In genomic region chr9:70924905-70925547, GRCh38 we compare ENCODE assay signal across 9 cellular contexts.
DNase-seq lines count a peak whose midpoint lies in the region; ATAC-seq and TF ChIP-seq lines count a peak whose summit lies in the region.
"Had no signal": no experiment of that assay in that cellular context is flagged by ENCODE, and none has a peak within 500 bp of the region (broad histone marks: within the 10 kb centered on the region; RNA-seq: fewer than 3 reads in every experiment).

No MANE protein-coding gene starts in this region.

- no CpG with 5 or more reads among the region's 9 CpGs for WGBS in neuronal stem cell (ENCODE audit: extremely low coverage in 2 of 2, insufficient read length in 2 of 2, insufficient replicate concordance in 1 of 2), 2 donors

- no peak overlapping the region for H2BK15ac ChIP-seq in neuronal stem cell (ENCODE audit: low read length)

- H4K8ac ChIP-seq in neuronal stem cell (ENCODE audit: low read depth, low read length): no peak overlapping the region

- H2BK5ac ChIP-seq in neuronal stem cell (ENCODE audit: low read length): no peak overlapping the region

- no peak overlapping the region for H3K4me3 ChIP-seq in NB4 (ENCODE audit: low read depth, low read length)
- H3K4me3 ChIP-seq in fibroblast of pulmonary artery (replicated peaks; ENCODE audit: low read depth, low read length): peak overlapping the region; percentile 50
- no peak overlapping the region for H3K4me3 ChIP-seq in neuronal stem cell (ENCODE audit: low read length in 2 of 2)

- H3K4ac ChIP-seq in neuronal stem cell (ENCODE audit: low read length): no peak overlapping the region

- no peaks in the 10 kb centered on the region for H3K27me3 ChIP-seq in neuronal stem cell (ENCODE audit: control insufficient read depth in 3 of 3, insufficient read depth in 3 of 3, low read depth in 1 of 3, low read length in 3 of 3)
- H3K27me3 ChIP-seq: neutrophil had no signal

- no peak for TF ChIP-seq POLR2A in NB4 (IDR thresholded peaks at IDR 0.05; ENCODE audit: extremely low read depth, insufficient read length)

- no peak overlapping the region for H3K27ac ChIP-seq in neuronal stem cell (replicated peaks; ENCODE audit: low read length)
- H3K27ac ChIP-seq: neutrophil had no signal

- in situ Hi-C loops in GM13976 (cut with MboI; ENCODE audit: low sequenced_read_pairs, unreplicated experiment): no loop called here

- no peak overlapping the region for H4K91ac ChIP-seq in neuronal stem cell (ENCODE audit: low read depth, low read length, poor library complexity)

- no peak overlapping the region for H3K9ac ChIP-seq in neuronal stem cell (ENCODE audit: low read depth, low read length, poor library complexity)

- no peak overlapping the region for H3K18ac ChIP-seq in neuronal stem cell (ENCODE audit: low read length)

- H3K14ac ChIP-seq in neuronal stem cell (ENCODE audit: low read length): no peak overlapping the region

- no peak overlapping the region for H3K23ac ChIP-seq in neuronal stem cell (ENCODE audit: low read depth, low read length, poor library complexity)

- H2AK5ac ChIP-seq in neuronal stem cell (ENCODE audit: low read depth, low read length): no peak overlapping the region

- DNase-seq in Ammon's horn (ENCODE audit: low spot score) (peak; percentile 77), GM13976 (ENCODE audit: low spot score) (peak; percentile 23), NB4 (ENCODE audit: low read depth) (peak; percentile 51), SW 1271 (lab: John Stamatoyannopoulos, UW) (peak; percentile 30 to 78), fibroblast of pulmonary artery (ENCODE audit: low read depth) (peak; percentile 94), neuronal stem cell (ENCODE audit: low spot score) (peak; percentile 51)
- no peak for DNase-seq in stimulated activated CD8-positive, alpha-beta memory T cell treated with anti-CD3 and anti-CD28 coated beads, Interleukin-4, amount 100 ng/mL, for 48 hours

- peak; percentile 75 for ATAC-seq in HG02678 (IDR thresholded peaks at IDR 0.05; ENCODE audit: unreplicated experiment)

- H3K4me2 ChIP-seq in neuronal stem cell (ENCODE audit: insufficient read depth, low read length, poor library complexity, severe bottlenecking): no peak overlapping the region

- peaks cover 0 to 9% of the 10 kb centered on the region in 2 donors for H3K9me3 ChIP-seq in neuronal stem cell (replicated peaks in 1 of 2; ENCODE audit: control insufficient read depth in 2 of 2, insufficient read depth in 1 of 2, low read depth in 1 of 2, low read length in 2 of 2)
- H3K9me3 ChIP-seq: neutrophil had no signal

- no peaks in the 10 kb centered on the region for H3K36me3 ChIP-seq in neuronal stem cell (replicated peaks in 1 of 2; ENCODE audit: control insufficient read depth in 2 of 2, insufficient read depth in 2 of 2, low read length in 2 of 2)
- H3K36me3 ChIP-seq: neutrophil had no signal

- H3K4me1 ChIP-seq in neuronal stem cell (ENCODE audit: control insufficient read depth in 2 of 2, insufficient read depth in 1 of 2, low read depth in 1 of 2, low read length in 2 of 2): peaks cover 4 to 9% of the 10 kb centered on the region in 2 donors

- no peak overlapping the region for H2AFZ ChIP-seq in neuronal stem cell (ENCODE audit: low read length)

- H2BK120ac ChIP-seq in neuronal stem cell (ENCODE audit: low read depth, low read length): no peak overlapping the region

- H2BK12ac ChIP-seq in neuronal stem cell (ENCODE audit: low read length): no peak overlapping the region

- no peaks in the 10 kb centered on the region for H3K79me1 ChIP-seq in neuronal stem cell (ENCODE audit: low read depth, low read length)

- TF ChIP-seq CTCF in GM13976 (IDR thresholded peaks at IDR 0.05; ENCODE audit: borderline replicate concordance, control extremely low read depth, extremely low read depth, insufficient read depth, missing control alignments): peak; percentile 61
- TF ChIP-seq CTCF in NB4 (IDR thresholded peaks at IDR 0.05; ENCODE audit: low read depth, low read length): peak; percentile 58
- peak; percentile 97 for TF ChIP-seq CTCF in fibroblast of pulmonary artery (IDR thresholded peaks at IDR 0.05; ENCODE audit: low read length, missing control alignments)
